ENCODE assay signal across 24 cellular contexts in the genomic region with DNA sequence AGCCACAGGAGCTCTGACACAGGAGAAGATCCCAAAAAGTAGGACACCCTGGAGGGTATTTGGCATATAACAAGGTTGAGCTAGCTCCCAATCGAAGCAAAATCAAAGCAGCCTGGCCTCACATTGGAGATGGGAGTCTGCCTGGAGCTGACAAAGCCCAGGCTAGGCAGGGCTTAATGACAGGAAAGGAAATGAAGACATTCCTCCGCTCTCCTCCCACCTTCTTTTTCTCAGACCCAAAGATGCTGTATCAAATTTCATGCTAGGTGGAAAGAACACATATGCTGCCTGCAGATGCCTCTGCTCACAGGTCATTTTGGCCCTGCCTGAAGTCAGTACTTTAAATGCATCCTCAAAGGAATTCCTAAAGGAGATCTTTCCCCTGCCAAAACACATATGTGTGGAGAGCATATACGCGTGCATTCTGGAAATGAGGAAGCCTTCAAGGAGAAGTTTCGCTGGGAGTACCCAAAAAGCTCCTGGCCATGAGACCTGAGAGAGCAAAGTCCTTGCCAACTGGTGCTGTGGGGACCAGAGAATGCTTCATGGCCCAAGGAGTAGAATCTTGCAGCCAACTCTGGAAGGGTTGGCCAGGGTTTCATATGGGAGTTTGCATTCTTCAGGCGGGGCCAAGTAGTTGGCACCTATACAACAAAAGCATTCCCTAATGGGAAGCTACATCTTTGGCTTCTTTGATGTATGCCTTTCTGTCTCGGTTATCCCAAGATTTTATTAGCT.
DNase-seq lines count a peak whose midpoint lies in the region; FAIRE-seq and TF ChIP-seq lines count a peak whose summit lies in the region.
"Had no signal": no experiment of that assay in that cellular context is flagged by ENCODE, and none has a peak within 500 bp of the region (broad histone marks: within the 10 kb centered on the region; RNA-seq: fewer than 3 reads in every experiment).

No MANE protein-coding gene starts in this region.

- no peak overlapping the region for H3K27ac Mint-ChIP-seq in endodermal cell
- no peak overlapping the region for H3K27ac Mint-ChIP-seq in CD4-positive, alpha-beta memory T cell
- H3K27ac Mint-ChIP-seq: activated CD8-positive, alpha-beta memory T cell treated with anti-CD3 and anti-CD28 coated beads, Interleukin-2, amount 10 ng/mL, durations not matched to agents 7 days and 5 days; activated naive CD8-positive, alpha-beta T cell treated with anti-CD3 and anti-CD28 coated beads, Interleukin-2, amount 50 U/mL, for 24 hours; activated T-helper 17 cell treated with anti-CD3 and anti-CD28 coated beads, Interleukin-2, amount 50 U/mL, for 72 hours; naive B cell had no signal

- no peaks in the 10 kb centered on the region for H3K79me1 ChIP-seq in mesendoderm (ENCODE audit: low read length)

- H4K5ac ChIP-seq in mesendoderm (ENCODE audit: low read length) = no peak overlapping the region

- CTCF ChIA-PET in CD4-positive, alpha-beta memory T cell (lab: Charles Lee; ENCODE audit: partially characterized antibody) = no interaction called here

- H3K27ac ChIP-seq in endodermal cell (ENCODE audit: low read depth, low read length) (no peak overlapping the region), mesendoderm (ENCODE audit: low read depth, low read length) (peak overlapping the region; percentile 26), kidney (ENCODE audit: low read depth in 2 of 2, low read length in 2 of 2) (no peak overlapping the region)
- H3K27ac ChIP-seq in CD4-positive, alpha-beta memory T cell (ENCODE audit: low read depth, low read length) = no peak overlapping the region
- H3K27ac ChIP-seq: BLaER1 treated with 17β-estradiol and CSF1 and Interleukin-3, amounts not matched to agents 10 nM and 100 nM; parathyroid adenoma had no signal

- no peak overlapping the region for H3K4me3 ChIP-seq in endodermal cell (ENCODE audit: low read length)
- no peak overlapping the region for H3K4me3 ChIP-seq in mesendoderm (ENCODE audit: low read length)
- no peak overlapping the region for H3K4me3 ChIP-seq in kidney (ENCODE audit: low read length in 2 of 2)
- no peak overlapping the region for H3K4me3 ChIP-seq in CD4-positive, alpha-beta memory T cell (ENCODE audit: low read length in 2 of 2)
- H3K4me3 ChIP-seq: BLaER1 treated with 17β-estradiol and CSF1 and Interleukin-3, amounts not matched to agents 10 nM and 100 nM; dorsolateral prefrontal cortex; HAP-1; lung had no signal

- H3K36me3 ChIP-seq in endodermal cell (ENCODE audit: control insufficient read depth, insufficient read depth, low read length) (no peaks in the 10 kb centered on the region), mesendoderm (ENCODE audit: control insufficient read depth, insufficient read depth, low read length) (no peaks in the 10 kb centered on the region), kidney (ENCODE audit: control insufficient read depth in 1 of 2, insufficient read depth in 2 of 2, low read length in 2 of 2) (no peaks in the 10 kb centered on the region)
- no peaks in the 10 kb centered on the region for H3K36me3 ChIP-seq in CD4-positive, alpha-beta memory T cell (ENCODE audit: insufficient read depth, low read length)
- H3K36me3 ChIP-seq: BLaER1 treated with 17β-estradiol and CSF1 and Interleukin-3, amounts not matched to agents 10 nM and 100 nM; HAP-1 had no signal

- no peaks in the 10 kb centered on the region for H3K9me3 Mint-ChIP-seq in endodermal cell
- H3K9me3 Mint-ChIP-seq in CD4-positive, alpha-beta memory T cell = peaks cover 0 to 8% (median 0%) of the 10 kb centered on the region in 8 donors
- H3K9me3 Mint-ChIP-seq: activated naive CD8-positive, alpha-beta T cell treated with anti-CD3 and anti-CD28 coated beads, Interleukin-2, amount 50 U/mL, for 24 hours had no signal

- no peak overlapping the region for H3K4ac ChIP-seq in mesendoderm (ENCODE audit: low read depth, low read length)

- peak overlapping the region; percentile 59 for H3K56ac ChIP-seq in mesendoderm (ENCODE audit: low read length)

- no peak for FAIRE-seq in kidney (lab: Jason Lieb, UNC)
- FAIRE-seq: GM19239, RCC 7860, urothelium cell line had no signal

- no peaks in the 10 kb centered on the region for H3K36me3 Mint-ChIP-seq in endodermal cell (ENCODE audit: low read depth)
- H3K36me3 Mint-ChIP-seq in CD4-positive, alpha-beta memory T cell = no peaks in the 10 kb centered on the region
- H3K36me3 Mint-ChIP-seq: activated CD8-positive, alpha-beta memory T cell treated with anti-CD3 and anti-CD28 coated beads, Interleukin-2, amount 10 ng/mL, durations not matched to agents 7 days and 5 days; naive B cell had no signal

- no peak overlapping the region for H2BK5ac ChIP-seq in mesendoderm (ENCODE audit: low read length)

- no peak overlapping the region for H2BK15ac ChIP-seq in mesendoderm (replicated peaks; ENCODE audit: low read depth)

- intact Hi-C loops in kidney (cut with DNase I) = no loop called here
- intact Hi-C loops in CD4-positive, alpha-beta memory T cell (cut with micrococcal nuclease) = no loop called here

- no peak overlapping the region for H3K4me2 ChIP-seq in mesendoderm (ENCODE audit: low read length)

- H3K4me1 ChIP-seq in endodermal cell (ENCODE audit: control insufficient read depth, insufficient read depth, low read length) (peaks cover 26% of the 10 kb centered on the region), mesendoderm (ENCODE audit: control insufficient read depth, low read depth, low read length) (peaks cover 17% of the 10 kb centered on the region), kidney (ENCODE audit: control insufficient read depth in 1 of 2, insufficient read depth in 1 of 2, low read depth in 1 of 2, low read length in 2 of 2) (no peaks in the 10 kb centered on the region)
- H3K4me1 ChIP-seq in CD4-positive, alpha-beta memory T cell (ENCODE audit: insufficient read depth, low read length) = no peaks in the 10 kb centered on the region
- H3K4me1 ChIP-seq: HAP-1, parathyroid adenoma had no signal

- no peaks in the 10 kb centered on the region for H3K79me2 ChIP-seq in mesendoderm (ENCODE audit: control insufficient read depth, insufficient read depth, low read length)
- H3K79me2 ChIP-seq: parathyroid adenoma had no signal

- H2BK120ac ChIP-seq in mesendoderm (ENCODE audit: low read depth, low read length) = no peak overlapping the region

- POLR2A ChIA-PET in CD4-positive, alpha-beta memory T cell (lab: Charles Lee; ENCODE audit: partially characterized antibody) = no interaction called here

- no peak overlapping the region for H2AK5ac ChIP-seq in mesendoderm (ENCODE audit: low read length)

- 56 to 70% methylated on average over 3 to 7 of the region's 7 CpGs for WGBS in endodermal cell (ENCODE audit: insufficient coverage in 1 of 2, insufficient read length in 1 of 2), 2 experiments
- WGBS in mesendoderm (ENCODE audit: extremely low coverage, insufficient coverage, low lambda C conversion rate) = no CpG with 5 or more reads among the region's 7 CpGs

- H4K8ac ChIP-seq in mesendoderm (ENCODE audit: low read depth, low read length) = no peak overlapping the region

- peaks cover 47% of the 10 kb centered on the region for H3K27me3 Mint-ChIP-seq in endodermal cell (ENCODE audit: insufficient read depth)
- H3K27me3 Mint-ChIP-seq in CD4-positive, alpha-beta memory T cell = no peaks in the 10 kb centered on the region
- H3K27me3 Mint-ChIP-seq: activated CD8-positive, alpha-beta memory T cell treated with anti-CD3 and anti-CD28 coated beads, Interleukin-2, amount 10 ng/mL, durations not matched to agents 7 days and 5 days; activated naive CD8-positive, alpha-beta T cell treated with anti-CD3 and anti-CD28 coated beads, Interleukin-2, amount 50 U/mL, for 24 hours; activated T-helper 17 cell treated with anti-CD3 and anti-CD28 coated beads, Interleukin-2, amount 50 U/mL, for 72 hours had no signal

- H3K9ac ChIP-seq in endodermal cell (ENCODE audit: extremely low read depth, low read length, poor library complexity, severe bottlenecking) = no peak overlapping the region
- no peak overlapping the region for H3K9ac ChIP-seq in mesendoderm (ENCODE audit: low read length)
- no peak overlapping the region for H3K9ac ChIP-seq in kidney (ENCODE audit: low read length in 2 of 2)
- H3K9ac ChIP-seq: BLaER1 treated with 17β-estradiol and CSF1 and Interleukin-3, amounts not matched to agents 10 nM and 100 nM; parathyroid adenoma had no signal

- no peak overlapping the region for H3K4me3 Mint-ChIP-seq in endodermal cell
- H3K4me3 Mint-ChIP-seq in CD4-positive, alpha-beta memory T cell = no peak overlapping the region
- H3K4me3 Mint-ChIP-seq: activated CD8-positive, alpha-beta memory T cell treated with anti-CD3 and anti-CD28 coated beads, Interleukin-2, amount 10 ng/mL, durations not matched to agents 7 days and 5 days; activated naive CD8-positive, alpha-beta T cell treated with anti-CD3 and anti-CD28 coated beads, Interleukin-2, amount 50 U/mL, for 24 hours; activated T-helper 17 cell treated with anti-CD3 and anti-CD28 coated beads, Interleukin-2, amount 50 U/mL, for 72 hours; naive B cell had no signal

- H3K27me3 ChIP-seq in endodermal cell (ENCODE audit: control insufficient read depth, insufficient read depth, low read length, poor library complexity, severe bottlenecking) (peaks cover 12% of the 10 kb centered on the region), mesendoderm (ENCODE audit: insufficient read depth, low read length, poor library complexity) (no peaks in the 10 kb centered on the region)
- no peaks in the 10 kb centered on the region for H3K27me3 ChIP-seq in CD4-positive, alpha-beta memory T cell (ENCODE audit: insufficient read depth, low read length)
- H3K27me3 ChIP-seq: BLaER1 treated with 17β-estradiol and CSF1 and Interleukin-3, amounts not matched to agents 10 nM and 100 nM; dorsolateral prefrontal cortex had no signal

- no peak for TF ChIP-seq CTCF in endodermal cell (conservative IDR thresholded peaks at IDR 0.05)
- no peak for TF ChIP-seq CTCF in kidney (IDR thresholded peaks at IDR 0.05; ENCODE audit: borderline replicate concordance, extremely low read depth, insufficient read depth)

- H3K18ac ChIP-seq in mesendoderm (ENCODE audit: low read length) = peak overlapping the region; percentile 32

- no peak overlapping the region for H3K23ac ChIP-seq in mesendoderm (ENCODE audit: low read length)

- H3K9me3 ChIP-seq in endodermal cell (ENCODE audit: control insufficient read depth, low read length) = no peaks in the 10 kb centered on the region
- no peaks in the 10 kb centered on the region for H3K9me3 ChIP-seq in kidney (ENCODE audit: control insufficient read depth in 1 of 2, low read length in 2 of 2)
- H3K9me3 ChIP-seq in CD4-positive, alpha-beta memory T cell (ENCODE audit: control insufficient read depth in 1 of 2, low read length in 2 of 2) = no peaks in the 10 kb centered on the region
- H3K9me3 ChIP-seq: BLaER1 treated with 17β-estradiol and CSF1 and Interleukin-3, amounts not matched to agents 10 nM and 100 nM; HAP-1 had no signal

- H3K4me1 Mint-ChIP-seq in endodermal cell = peaks cover 46% of the 10 kb centered on the region
- no peaks in the 10 kb centered on the region for H3K4me1 Mint-ChIP-seq in CD4-positive, alpha-beta memory T cell
- H3K4me1 Mint-ChIP-seq: activated CD8-positive, alpha-beta memory T cell treated with anti-CD3 and anti-CD28 coated beads, Interleukin-2, amount 10 ng/mL, durations not matched to agents 7 days and 5 days; activated naive CD8-positive, alpha-beta T cell treated with anti-CD3 and anti-CD28 coated beads, Interleukin-2, amount 50 U/mL, for 24 hours; activated T-helper 17 cell treated with anti-CD3 and anti-CD28 coated beads, Interleukin-2, amount 50 U/mL, for 72 hours; naive B cell had no signal

- DNase-seq in Daoy (ENCODE audit: low read depth) (peak; percentile 52), NCI-H226 (peak; percentile 59), endodermal cell (peak; percentile 77), mesendoderm (peak; percentile 93), kidney (no peak), HUDEP-2 (lab: John Stamatoyannopoulos, UW; ENCODE audit: unreplicated experiment in 76 of 76) (no peak), DMS153 (lab: John Stamatoyannopoulos, UW) (no peak)
- DNase-seq in CD4-positive, alpha-beta memory T cell = no peak
- DNase-seq: activated CD8-positive, alpha-beta memory T cell treated with anti-CD3 and anti-CD28 coated beads, Interleukin-2, amount 10 ng/mL, durations not matched to agents 7 days and 5 days; activated naive CD8-positive, alpha-beta T cell treated with anti-CD3 and anti-CD28 coated beads, Interleukin-2, amount 50 U/mL, for 24 hours; erythroblast; GDM1; naive B cell; NCI-H1694 treated with DMSO at 0.1 percent for 48 hours; NCI-H446 had no signal

Comparison
In these comparisons a context has a peak if more than half of its experiments do, and no peak if none do; other contexts are left out.
1. DNase-seq: peak in Daoy (single experiment), NCI-H226 (single experiment), endodermal cell (single experiment) and mesendoderm (single experiment); none in kidney (single experiment), HUDEP-2 (0 of 76), DMS153 (single experiment) and CD4-positive, alpha-beta memory T cell (0 of 5).